In genomic region chr16:49599281-49599680, GRCh38 we compare ENCODE assay signal across 24 cellular contexts.
DNase-seq lines count a peak whose midpoint lies in the region; ATAC-seq and TF ChIP-seq lines count a peak whose summit lies in the region.
"Had no signal": no experiment of that assay in that cellular context is flagged by ENCODE, and none has a peak within 500 bp of the region (broad histone marks: within the 10 kb centered on the region; RNA-seq: fewer than 3 reads in every experiment).

No MANE protein-coding gene starts in this region.

- no peaks in the 10 kb centered on the region for H3K36me3 ChIP-seq in left ventricle myocardium inferior
- no peaks in the 10 kb centered on the region for H3K36me3 ChIP-seq in stomach
- no peaks in the 10 kb centered on the region for H3K36me3 ChIP-seq in CD4-positive, alpha-beta memory T cell (ENCODE audit: insufficient read depth, low read length)
- H3K36me3 ChIP-seq: MG63, Peyer's patch had no signal

- H3K27me3 ChIP-seq in left ventricle myocardium inferior (ENCODE audit: low read depth) (peaks cover 17% of the 10 kb centered on the region), stomach (no peaks in the 10 kb centered on the region)
- H3K27me3 ChIP-seq in CD4-positive, alpha-beta memory T cell (ENCODE audit: insufficient read depth, low read length) = peaks cover 3% of the 10 kb centered on the region
- H3K27me3 ChIP-seq: MG63, Peyer's patch had no signal

- no peaks in the 10 kb centered on the region for H3K9me3 Mint-ChIP-seq in WTC11
- H3K9me3 Mint-ChIP-seq in CD4-positive, alpha-beta memory T cell = no peaks in the 10 kb centered on the region
- H3K9me3 Mint-ChIP-seq: HFFc6 had no signal

- TF ChIP-seq EP300 in stomach (IDR thresholded peaks at IDR 0.05) = no peak

- intact Hi-C loops in cardiac septum (cut with DNase I) (loop anchor here (5.0 kb wide), 1 partner anchor 153 kb away; no protein-coding TSS in a partner anchor), left ventricle myocardium inferior (cut with micrococcal nuclease) (loop anchor here (10.0 kb wide), 1 partner anchor 94 kb away; no protein-coding TSS in a partner anchor), stomach (cut with DNase I; ENCODE audit: low total_unique reads) (loop anchor here (10.0 kb wide), 1 partner anchor 104 kb away; no protein-coding TSS in a partner anchor)
- intact Hi-C loops in CD4-positive, alpha-beta memory T cell (cut with micrococcal nuclease) = no loop called here

- no peak overlapping the region for H3K27ac ChIP-seq in left ventricle myocardium inferior (replicated peaks)
- no peak overlapping the region for H3K27ac ChIP-seq in stomach
- no peak overlapping the region for H3K27ac ChIP-seq in CD4-positive, alpha-beta memory T cell (ENCODE audit: low read depth, low read length)
- H3K27ac ChIP-seq: Peyer's patch had no signal

- H3K4me3 ChIP-seq in left ventricle myocardium inferior = no peak overlapping the region
- H3K4me3 ChIP-seq in stomach = no peak overlapping the region
- H3K4me3 ChIP-seq in CD4-positive, alpha-beta memory T cell (ENCODE audit: low read length in 2 of 2) = no peak overlapping the region
- H3K4me3 ChIP-seq: MG63, Peyer's patch had no signal

- H3K4me3 Mint-ChIP-seq in WTC11 = no peak overlapping the region
- no peak overlapping the region for H3K4me3 Mint-ChIP-seq in CD4-positive, alpha-beta memory T cell
- H3K4me3 Mint-ChIP-seq: B cell, HFFc6 had no signal

- DNase-seq in cardiac septum (ENCODE audit: low spot score) = peak; percentile 19
- no peak for DNase-seq in left ventricle myocardium inferior
- no peak for DNase-seq in WTC11 (ENCODE audit: low spot score)
- peak; percentile 5 for DNase-seq in left lobe of liver (ENCODE audit: low spot score)
- DNase-seq in stomach = peak; percentile 1
- DNase-seq in AML-193 (lab: John Stamatoyannopoulos, UW) = no peak
- DNase-seq in stimulated activated CD4-positive, alpha-beta T cell treated with anti-CD3 and anti-CD28 coated beads, Interleukin-4, amount 100 ng/mL, for 24 hours = no peak
- no peak for DNase-seq in CD4-positive, alpha-beta memory T cell
- DNase-seq: 8988T; COR-L47; DMS 273 treated with DMSO at 0.1 percent for 48 hours; GOT3; HFFc6; Karpas-422; MG63; NCI-H1092; NCI-H1436 treated with DMSO at 0.1 percent for 48 hours; NCI-H2029 treated with DMSO at 0.1 percent for 48 hours; NCI-H2171 treated with DMSO at 0.1 percent for 48 hours; NCI-H446 treated with DMSO at 0.1 percent for 48 hours; NCI-H69; NK-92 treated with Interleukin-12 subunit alpha and Interleukin-12 subunit beta, amount 100 ng/mL, for 24 hours; Peyer's patch had no signal

- no peak for TF ChIP-seq CTCF in left ventricle myocardium inferior (IDR thresholded peaks at IDR 0.05; ENCODE audit: borderline replicate concordance)
- no peak for TF ChIP-seq CTCF in WTC11 (IDR thresholded peaks at IDR 0.05)
- no peak for TF ChIP-seq CTCF in stomach (IDR thresholded peaks at IDR 0.05)

- peaks cover 49% of the 10 kb centered on the region for H3K4me1 Mint-ChIP-seq in WTC11
- no peaks in the 10 kb centered on the region for H3K4me1 Mint-ChIP-seq in CD4-positive, alpha-beta memory T cell
- H3K4me1 Mint-ChIP-seq: B cell had no signal

- H3K9me3 ChIP-seq in left ventricle myocardium inferior (replicated peaks) = no peaks in the 10 kb centered on the region
- H3K9me3 ChIP-seq in stomach = no peaks in the 10 kb centered on the region
- H3K9me3 ChIP-seq in CD4-positive, alpha-beta memory T cell (ENCODE audit: control insufficient read depth in 1 of 2, low read length in 2 of 2) = no peaks in the 10 kb centered on the region
- H3K9me3 ChIP-seq: MG63, Peyer's patch had no signal

- H3K27me3 Mint-ChIP-seq in WTC11 (ENCODE audit: low read depth) = no peaks in the 10 kb centered on the region
- peaks cover 3 to 18% of the 10 kb centered on the region in 2 donors for H3K27me3 Mint-ChIP-seq in CD4-positive, alpha-beta memory T cell

- no peaks in the 10 kb centered on the region for H3K36me3 Mint-ChIP-seq in WTC11
- no peaks in the 10 kb centered on the region for H3K36me3 Mint-ChIP-seq in CD4-positive, alpha-beta memory T cell

- POLR2A ChIA-PET in WTC11 (lab: Charles Lee) = no interaction called here
- POLR2A ChIA-PET in CD4-positive, alpha-beta memory T cell (lab: Charles Lee; ENCODE audit: partially characterized antibody) = no interaction called here

- H3K4me1 ChIP-seq in left ventricle myocardium inferior (peaks cover 21% of the 10 kb centered on the region), stomach (peaks cover 0 to 18% (median 8%) of the 10 kb centered on the region in 4 donors)
- H3K4me1 ChIP-seq in CD4-positive, alpha-beta memory T cell (ENCODE audit: insufficient read depth, low read length) = no peaks in the 10 kb centered on the region

- H3K27ac Mint-ChIP-seq in WTC11 = peak overlapping the region; percentile 9
- H3K27ac Mint-ChIP-seq in CD4-positive, alpha-beta memory T cell = no peak overlapping the region
- H3K27ac Mint-ChIP-seq: B cell, HFFc6 had no signal

- no peak for ATAC-seq in WTC11
- ATAC-seq in left lobe of liver = no peak

- CTCF ChIA-PET in WTC11 (lab: Charles Lee) = no interaction called here
- CTCF ChIA-PET in CD4-positive, alpha-beta memory T cell (lab: Charles Lee; ENCODE audit: partially characterized antibody) = no interaction called here

- TF ChIP-seq POLR2A in stomach (IDR thresholded peaks at IDR 0.05) = no peak

- WGBS in stomach, 5 donors = 91 to 98% (median 94%) methylated on average over 2 of the region's 2 CpGs

TF ChIP-seq in WTC11, 78 proteins besides CTCF, POLR2A, EP300 and RAD21:
- TF ChIP-seq ZNF232 (CRISPR knock-in tag; IDR thresholded peaks at IDR 0.05) (no peak), ZBTB21 (CRISPR knock-in tag; IDR thresholded peaks at IDR 0.05; ENCODE audit: borderline replicate concordance) (no peak), ZNF512 (CRISPR knock-in tag; IDR thresholded peaks at IDR 0.05; ENCODE audit: borderline replicate concordance) (no peak), FOXJ3 (CRISPR knock-in tag; IDR thresholded peaks at IDR 0.05; ENCODE audit: borderline replicate concordance) (no peak), ZSCAN18 (CRISPR knock-in tag; IDR thresholded peaks at IDR 0.05) (no peak), SMAD4 (CRISPR knock-in tag; IDR thresholded peaks at IDR 0.05) (no peak), PRDM15 (CRISPR knock-in tag; IDR thresholded peaks at IDR 0.05) (no peak), NR2C2 (CRISPR knock-in tag; IDR thresholded peaks at IDR 0.05) (no peak), TP53 (CRISPR knock-in tag; IDR thresholded peaks at IDR 0.05) (no peak)

Comparison
In these comparisons a context has a peak if more than half of its experiments do, and no peak if none do; other contexts are left out.
1. DNase-seq: peak in cardiac septum (single experiment), left lobe of liver (single experiment) and stomach (single experiment); none in left ventricle myocardium inferior (single experiment), WTC11 (single experiment), AML-193 (0 of 2), stimulated activated CD4-positive, alpha-beta T cell treated with anti-CD3 and anti-CD28 coated beads, Interleukin-4, amount 100 ng/mL, for 24 hours (single experiment) and CD4-positive, alpha-beta memory T cell (0 of 5).